In genomic region chr11:28836285-28837081, GRCh38 we compare ENCODE assay signal across 9 cellular contexts.
DNase-seq lines count a peak whose midpoint lies in the region; ATAC-seq, FAIRE-seq and TF ChIP-seq lines count a peak whose summit lies in the region.
"Had no signal": no experiment of that assay in that cellular context is flagged by ENCODE, and none has a peak within 500 bp of the region (broad histone marks: within the 10 kb centered on the region; RNA-seq: fewer than 3 reads in every experiment).

No MANE protein-coding gene starts in this region.

- no peaks in the 10 kb centered on the region for H3K36me3 ChIP-seq in testis (ENCODE audit: low read depth, missing control alignments)

- intact Hi-C loops in testis (cut with DNase I; ENCODE audit: low total_unique reads): no loop called here

- peak; percentile 92 for FAIRE-seq in HTR-8/SVneo (lab: Jason Lieb, UNC)

- H3K9me3 ChIP-seq in testis: no peaks in the 10 kb centered on the region

- no peak for TF ChIP-seq POLR2A in testis (IDR thresholded peaks at IDR 0.05)

- WGBS in testis, 2 donors: 53 to 64% methylated on average over 4 of the region's 4 CpGs

- H3K27me3 ChIP-seq in testis: no peaks in the 10 kb centered on the region

- DNase-seq in AG08395 (ENCODE audit: low spot score): peak; percentile 75
- DNase-seq in HTR-8/SVneo (ENCODE audit: insufficient read length, low spot score): peak; percentile 34
- peak; percentile 92 for DNase-seq in astrocyte of the cerebellum (ENCODE audit: low read depth)
- DNase-seq in left kidney (ENCODE audit: low read depth, low spot score): peak; percentile 22
- DNase-seq in G401 (ENCODE audit: low spot score): no peak
- DNase-seq in inferior parietal cortex (ENCODE audit: extremely low spot score): no peak
- DNase-seq in testis: no peak
- DNase-seq: effector memory CD4-positive, alpha-beta T cell had no signal

- no peak for ATAC-seq in GM21619 (IDR thresholded peaks at IDR 0.05; ENCODE audit: unreplicated experiment)

- in situ Hi-C loops in astrocyte of the cerebellum (cut with HindIII; ENCODE audit: low sequenced_read_pairs): no loop called here
- in situ Hi-C loops in G401 (cut with HindIII; ENCODE audit: low sequenced_read_pairs): no loop called here

- no peaks in the 10 kb centered on the region for H3K4me1 ChIP-seq in testis

- TF ChIP-seq CTCF in astrocyte of the cerebellum (IDR thresholded peaks at IDR 0.05; ENCODE audit: low read depth, low read length, missing control alignments) (no peak), testis (IDR thresholded peaks at IDR 0.05) (no peak)

- H3K4me3 ChIP-seq in astrocyte of the cerebellum (ENCODE audit: low read depth, low read length) (no peak overlapping the region), testis (no peak overlapping the region)

- H3K27ac ChIP-seq in testis: no peak overlapping the region

Comparison
In these comparisons a context has a peak if more than half of its experiments do, and no peak if none do; other contexts are left out.
1. DNase-seq: peak in AG08395 (single experiment), HTR-8/SVneo (single experiment), astrocyte of the cerebellum (single experiment) and left kidney (single experiment); none in G401 (single experiment), inferior parietal cortex (single experiment) and testis (single experiment).